In genomic region chr4:140666889-140667614, GRCh38 we compare ENCODE assay signal across 14 cellular contexts.
DNase-seq lines count a peak whose midpoint lies in the region; ATAC-seq, FAIRE-seq and TF ChIP-seq lines count a peak whose summit lies in the region.
"Had no signal": no experiment of that assay in that cellular context is flagged by ENCODE, and none has a peak within 500 bp of the region (broad histone marks: within the 10 kb centered on the region; RNA-seq: fewer than 3 reads in every experiment).

No MANE protein-coding gene starts in this region.

- FAIRE-seq in urothelium cell line (lab: Jason Lieb, UNC), result no peak
- FAIRE-seq: G401.6 had no signal

- H3K36me3 ChIP-seq in BLaER1, result no peaks in the 10 kb centered on the region
- peaks cover 0 to 95% (median 46%) of the 10 kb centered on the region in 6 donors for H3K36me3 ChIP-seq in spleen
- peaks cover 22 to 53% (median 48%) of the 10 kb centered on the region in 4 donors for H3K36me3 ChIP-seq in stomach

- no peak for TF ChIP-seq CTCF in spleen (IDR thresholded peaks at IDR 0.05 in 8 of 11, conservative IDR thresholded peaks at IDR 0.05 in 3 of 11)
- TF ChIP-seq CTCF in stomach (IDR thresholded peaks at IDR 0.05), result no peak

- H3K4me1 ChIP-seq in BLaER1, result peaks cover 7% of the 10 kb centered on the region
- H3K4me1 ChIP-seq in spleen, result peaks cover 0 to 7% (median 0%) of the 10 kb centered on the region in 6 donors
- H3K4me1 ChIP-seq in stomach, result no peaks in the 10 kb centered on the region

- ATAC-seq in GM18867 (IDR thresholded peaks at IDR 0.05; ENCODE audit: unreplicated experiment) (peak; percentile 64), HG03039 (IDR thresholded peaks at IDR 0.05; ENCODE audit: unreplicated experiment) (peak; percentile 40)
- ATAC-seq: activated CD4-positive, alpha-beta T cell treated with anti-CD3 and anti-CD28 coated beads for 36 hours; effector memory CD8-positive, alpha-beta T cell had no signal

- intact Hi-C loops in spleen (cut with DNase I; ENCODE audit: low total_unique reads) (no loop called here), stomach (cut with DNase I; ENCODE audit: low total_unique reads) (no loop called here)

- no peak for TF ChIP-seq EP300 in stomach (IDR thresholded peaks at IDR 0.05)

- TF ChIP-seq POLR2A in spleen (IDR thresholded peaks at IDR 0.05), result no peak
- no peak for TF ChIP-seq POLR2A in stomach (IDR thresholded peaks at IDR 0.05)

- 79 to 84% (median 83%) methylated on average over 10 to 11 of the region's 11 CpGs for WGBS in spleen, 5 donors
- 75 to 83% (median 79%) methylated on average over 9 to 11 of the region's 11 CpGs for WGBS in stomach, 5 donors

- H3K9ac ChIP-seq in BLaER1, result no peak overlapping the region

- H4K20me1 ChIP-seq in BLaER1, result no peaks in the 10 kb centered on the region

- H3K27me3 ChIP-seq in BLaER1, result no peaks in the 10 kb centered on the region
- H3K27me3 ChIP-seq in spleen (replicated peaks in 1 of 7), result no peaks in the 10 kb centered on the region
- H3K27me3 ChIP-seq in stomach, result no peaks in the 10 kb centered on the region
- H3K27me3 ChIP-seq: heart left ventricle had no signal

- DNase-seq in OCI-M1 (lab: John Stamatoyannopoulos, UW) (peak; percentile 27), urothelium cell line (ENCODE audit: low spot score) (no peak), spleen (no peak), stomach (no peak), inferior parietal cortex (ENCODE audit: extremely low spot score) (no peak)
- DNase-seq: activated CD4-positive, alpha-beta T cell treated with anti-CD3 and anti-CD28 coated beads for 36 hours; C1 segment of cervical spinal cord; effector memory CD8-positive, alpha-beta T cell; heart left ventricle; stimulated activated CD4-positive, alpha-beta T cell treated with anti-CD3 and anti-CD28 coated beads, Interleukin-12 subunit alpha, Interleukin-12 subunit beta, amount 100 ng/mL, for 4 hours had no signal

- no peak overlapping the region for H3K4me3 ChIP-seq in BLaER1
- no peak overlapping the region for H3K4me3 ChIP-seq in spleen
- H3K4me3 ChIP-seq in stomach, result no peak overlapping the region
- H3K4me3 ChIP-seq: heart left ventricle had no signal

- H3K9me3 ChIP-seq in BLaER1 (no peaks in the 10 kb centered on the region), spleen (no peaks in the 10 kb centered on the region), stomach (no peaks in the 10 kb centered on the region)
- H3K9me3 ChIP-seq: heart left ventricle had no signal

- H3K4me2 ChIP-seq in BLaER1, result peak overlapping the region; percentile 41

- H3K27ac ChIP-seq in BLaER1 (no peak overlapping the region), spleen (peak overlapping the region in 3 of 8 donors; percentile 31 to 57 (median 41)), stomach (peak overlapping the region in 1 of 5 donors; percentile 6)
